15 cellular contexts compared by ENCODE assay signal in the genomic region with DNA sequence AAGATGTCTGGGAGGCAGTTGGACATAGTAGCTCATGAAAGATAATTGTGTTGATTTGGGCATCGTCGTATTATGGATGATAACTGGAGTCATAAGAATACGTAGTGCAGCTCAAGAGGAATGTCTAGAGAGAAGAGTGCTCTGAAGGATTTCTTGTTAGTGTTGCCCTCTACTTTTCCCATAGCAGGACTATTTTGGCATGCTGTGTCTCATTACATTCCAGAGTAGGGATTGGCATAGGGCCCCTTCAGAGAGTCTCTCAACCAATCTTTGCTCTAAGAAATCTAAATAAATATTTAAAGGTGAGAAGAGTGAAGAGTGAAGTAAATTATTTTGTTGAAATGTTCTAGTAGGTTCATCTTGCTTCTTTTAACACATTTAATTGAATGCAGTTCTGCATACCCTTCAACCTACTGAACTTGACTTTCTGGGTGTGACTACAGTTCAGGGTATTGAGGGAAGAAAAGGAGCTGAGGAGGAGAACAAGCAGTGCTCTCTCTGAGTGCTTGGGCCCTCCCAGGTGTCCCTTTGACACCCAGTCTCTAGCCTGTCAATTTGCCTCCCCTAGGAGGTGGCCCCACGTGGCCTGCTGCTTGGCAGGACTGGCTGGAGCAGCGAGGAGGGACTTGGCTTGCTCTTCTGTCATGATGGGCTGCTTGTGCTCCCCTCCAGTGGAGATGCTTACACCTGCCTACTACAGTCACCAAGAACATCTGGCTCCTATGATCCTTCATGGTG. TPM values are rescaled to one million over a fixed set of nuclear protein-coding genes. Genes with fewer than 3 reads are reported as not detected.
DNase-seq lines count a peak whose midpoint lies in the region; ATAC-seq and TF ChIP-seq lines count a peak whose summit lies in the region.
"Had no signal": no experiment of that assay in that cellular context is flagged by ENCODE, and none has a peak within 500 bp of the region (broad histone marks: within the 10 kb centered on the region; RNA-seq: fewer than 3 reads in every experiment).

No MANE protein-coding gene starts in this region.

- DNase-seq in left ventricle myocardium superior (no peak), left ventricle myocardium inferior (no peak), lung (ENCODE audit: low spot score) (no peak), tibial artery (no peak), OCI-LY7 (ENCODE audit: low spot score) (no peak), stomach (no peak)
- DNase-seq: ACHN; CD4-positive, CD25-positive, alpha-beta regulatory T cell; DMS53; GF-D8 had no signal

- no peaks in the 10 kb centered on the region for H3K9me2 ChIP-seq in OCI-LY7 (ENCODE audit: insufficient read depth, low read length)

- no peaks in the 10 kb centered on the region for H3K79me2 ChIP-seq in OCI-LY7 (ENCODE audit: insufficient read depth, low read depth, low read length)

- no TSS peak for BruUV-seq in OCI-LY7 (replicated peaks; lab: Mats Ljungman, UMichigan)

- no peak overlapping the region for H3K4me2 ChIP-seq in OCI-LY7 (ENCODE audit: low read length)
- H3K4me2 ChIP-seq: BLaER1 treated with 17β-estradiol and CSF1 and Interleukin-3, amounts not matched to agents 10 nM and 100 nM had no signal

- H3K27me3 ChIP-seq in left ventricle myocardium inferior (ENCODE audit: low read depth) (no peaks in the 10 kb centered on the region), lung (ENCODE audit: control insufficient read depth, insufficient read depth) (no peaks in the 10 kb centered on the region), tibial artery (no peaks in the 10 kb centered on the region), stomach (no peaks in the 10 kb centered on the region)
- H3K27me3 ChIP-seq: BLaER1 treated with 17β-estradiol and CSF1 and Interleukin-3, amounts not matched to agents 10 nM and 100 nM had no signal

- no peak for TF ChIP-seq EP300 in stomach (IDR thresholded peaks at IDR 0.05)

- POLR2A ChIA-PET in OCI-LY7 (lab: Charles Lee) = interaction anchor here (1.4 kb wide), 1 partner anchor 19 kb away, joined by 5 read pairs; no protein-coding TSS in a partner anchor

- CTCF ChIA-PET in OCI-LY7 (lab: Charles Lee; ENCODE audit: unreplicated experiment) = no interaction called here

- H3K9me3 ChIP-seq in left ventricle myocardium inferior (replicated peaks) (no peaks in the 10 kb centered on the region), lung (ENCODE audit: control insufficient read depth in 2 of 2, insufficient read depth in 1 of 2, low read length in 1 of 2) (peaks cover 0 to 4% of the 10 kb centered on the region in 2 donors), tibial artery (no peaks in the 10 kb centered on the region), OCI-LY7 (ENCODE audit: low read length) (no peaks in the 10 kb centered on the region), stomach (no peaks in the 10 kb centered on the region)
- H3K9me3 ChIP-seq: BLaER1 treated with 17β-estradiol and CSF1 and Interleukin-3, amounts not matched to agents 10 nM and 100 nM had no signal

- H2AFZ ChIP-seq in OCI-LY7 (ENCODE audit: low read length) = no peak overlapping the region

- H4K20me1 ChIP-seq in OCI-LY7 (ENCODE audit: insufficient read depth, low read length) = no peaks in the 10 kb centered on the region
- H4K20me1 ChIP-seq: BLaER1 treated with 17β-estradiol and CSF1 and Interleukin-3, amounts not matched to agents 10 nM and 100 nM had no signal

- H3K36me3 ChIP-seq in left ventricle myocardium inferior (peaks cover 14% of the 10 kb centered on the region), lung (ENCODE audit: control insufficient read depth in 2 of 2, insufficient read depth in 2 of 2, low read length in 2 of 2) (peaks cover 0 to 2% of the 10 kb centered on the region in 2 donors), tibial artery (no peaks in the 10 kb centered on the region), OCI-LY7 (ENCODE audit: insufficient read depth, low read length) (peaks cover 73% of the 10 kb centered on the region), stomach (no peaks in the 10 kb centered on the region)
- H3K36me3 ChIP-seq: BLaER1 treated with 17β-estradiol and CSF1 and Interleukin-3, amounts not matched to agents 10 nM and 100 nM had no signal

- intact Hi-C loops in left ventricle myocardium superior (cut with micrococcal nuclease) = no loop called here
- intact Hi-C loops in left ventricle myocardium inferior (cut with micrococcal nuclease) = no loop called here
- intact Hi-C loops in tibial artery (cut with DNase I; ENCODE audit: low total_unique reads) = no loop called here
- intact Hi-C loops in OCI-LY7 (cut with micrococcal nuclease; ENCODE audit: unreplicated experiment) = no loop called here
- intact Hi-C loops in stomach (cut with DNase I; ENCODE audit: low total_unique reads) = no loop called here

- no peak for TF ChIP-seq POLR2A in stomach (IDR thresholded peaks at IDR 0.05)

- H3K27ac ChIP-seq in left ventricle myocardium inferior (replicated peaks) (no peak overlapping the region), lung (ENCODE audit: low read depth in 1 of 2, low read length in 1 of 2) (peak overlapping the region in 1 of 2 donors; percentile 55), tibial artery (peak overlapping the region; percentile 0 to 6), OCI-LY7 (ENCODE audit: low read depth, low read length, poor library complexity, severe bottlenecking) (no peak overlapping the region), stomach (no peak overlapping the region)
- H3K27ac ChIP-seq: BLaER1 treated with 17β-estradiol and CSF1 and Interleukin-3, amounts not matched to agents 10 nM and 100 nM; HL-60 had no signal

- H3K4me3 ChIP-seq in left ventricle myocardium inferior (no peak overlapping the region), lung (no peak overlapping the region), tibial artery (no peak overlapping the region), OCI-LY7 (ENCODE audit: low read depth, low read length, poor library complexity, severe bottlenecking) (no peak overlapping the region), stomach (no peak overlapping the region)
- H3K4me3 ChIP-seq: BLaER1 treated with 17β-estradiol and CSF1 and Interleukin-3, amounts not matched to agents 10 nM and 100 nM had no signal

- TF ChIP-seq CTCF in left ventricle myocardium inferior (IDR thresholded peaks at IDR 0.05; ENCODE audit: borderline replicate concordance) (no peak), lung (IDR thresholded peaks at IDR 0.05; ENCODE audit: control extremely low read depth, extremely low read depth) (no peak), tibial artery (IDR thresholded peaks at IDR 0.05) (no peak), OCI-LY7 (conservative IDR thresholded peaks at IDR 0.05; ENCODE audit: low read length) (no peak), stomach (IDR thresholded peaks at IDR 0.05) (no peak)

- WGBS in lung, 2 donors = 65 to 89% methylated on average over 5 of the region's 5 CpGs
- 69 to 89% (median 84%) methylated on average over 5 of the region's 5 CpGs for WGBS in stomach, 5 donors

- ATAC-seq in left ventricle myocardium superior = peak; percentile 38
- peak; percentile 39 for ATAC-seq in lung (ENCODE audit: insufficient read depth, low FRiP score)
- no peak for ATAC-seq in HG02852 (IDR thresholded peaks at IDR 0.05; ENCODE audit: unreplicated experiment)
- ATAC-seq: HCT116 had no signal

- H3K4me1 ChIP-seq in left ventricle myocardium inferior = peaks cover 21% of the 10 kb centered on the region
- H3K4me1 ChIP-seq in lung (ENCODE audit: control insufficient read depth in 2 of 2, insufficient read depth in 2 of 2, low read length in 2 of 2) = peaks cover 6 to 7% of the 10 kb centered on the region in 2 donors
- peaks cover 0 to 12% (median 6%) of the 10 kb centered on the region in 4 donors for H3K4me1 ChIP-seq in tibial artery
- peaks cover 9% of the 10 kb centered on the region for H3K4me1 ChIP-seq in OCI-LY7 (ENCODE audit: insufficient read depth, low read length, poor library complexity, severe bottlenecking)
- peaks cover 0 to 10% (median 0%) of the 10 kb centered on the region in 4 donors for H3K4me1 ChIP-seq in stomach
- H3K4me1 ChIP-seq: BLaER1 treated with 17β-estradiol and CSF1 and Interleukin-3, amounts not matched to agents 10 nM and 100 nM had no signal

RNA-seq across cellular contexts. Expression of a gene that starts 33.3 kb away (rescaled TPM):
- total RNA-seq in left ventricle myocardium superior (15.3 TPM), left ventricle myocardium inferior (22.9 TPM), lung (10 to 100 TPM in 1 of 2 donors, 1 to 10 TPM in 1; 9.2 to 14.5 TPM), OCI-LY7 (2022) (29.4 and 31.3 TPM in 2 replicates), stomach (10 to 100 TPM in 1 of 5 donors, 1 to 10 TPM in 3, under 1 TPM in 1; 0.58 to 16.9 (median 7.1) TPM)
- polyA plus RNA-seq in lung (1 to 10 TPM; 1.6 to 2.5 TPM), stomach (1 to 10 TPM; 2.4 to 3.7 (median 3.1) TPM)
- 16.0 and 21.5 TPM in 2 replicates for total RNA-seq in OCI-LY7 (2014; rRNA removed; shearing (Covaris generic))
- total RNA-seq: A172; CD4-positive, CD25-positive, alpha-beta regulatory T cell had no signal

Comparison
In these comparisons a context has a peak if more than half of its experiments do, and no peak if none do; other contexts are left out.
1. H3K27ac ChIP-seq: peak in tibial artery (2 of 2); none in left ventricle myocardium inferior (single experiment), OCI-LY7 (single experiment) and stomach (0 of 5).